ENCODE assay signal across 1 cellular context in the genomic region with DNA sequence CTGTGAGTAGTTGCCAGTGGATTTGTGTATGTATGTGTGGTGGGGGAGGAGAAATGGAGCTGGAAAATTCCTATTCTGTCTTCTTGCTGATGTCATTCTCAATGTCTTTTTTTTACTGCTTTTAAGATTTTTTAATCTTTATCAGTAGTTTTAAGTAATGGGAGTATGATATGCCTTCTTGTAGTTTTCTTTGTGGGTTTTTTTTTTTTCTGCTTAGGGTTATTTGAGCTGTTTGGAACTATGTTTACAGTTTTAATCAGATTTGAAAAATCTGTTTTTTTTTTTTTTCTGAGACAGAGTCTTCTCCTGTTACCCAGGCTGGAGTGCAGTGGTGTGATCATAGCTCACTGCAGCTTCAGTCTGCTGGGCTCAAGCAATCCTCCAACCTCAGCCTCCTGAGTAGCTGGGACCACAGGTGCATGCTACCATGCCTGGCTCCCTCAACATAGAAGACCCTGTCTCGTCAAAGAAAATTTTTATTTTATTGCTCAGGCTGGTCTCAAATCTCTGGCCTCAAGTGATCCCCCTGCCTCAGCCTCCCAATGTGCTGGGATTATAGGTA.
TF ChIP-seq lines count a peak whose summit lies in the region.

No MANE protein-coding gene starts in this region.

TF ChIP-seq in K562, 482 proteins besides CTCF, POLR2A, EP300 and RAD21 (continued from another document):
- TF ChIP-seq, protein P1, sequence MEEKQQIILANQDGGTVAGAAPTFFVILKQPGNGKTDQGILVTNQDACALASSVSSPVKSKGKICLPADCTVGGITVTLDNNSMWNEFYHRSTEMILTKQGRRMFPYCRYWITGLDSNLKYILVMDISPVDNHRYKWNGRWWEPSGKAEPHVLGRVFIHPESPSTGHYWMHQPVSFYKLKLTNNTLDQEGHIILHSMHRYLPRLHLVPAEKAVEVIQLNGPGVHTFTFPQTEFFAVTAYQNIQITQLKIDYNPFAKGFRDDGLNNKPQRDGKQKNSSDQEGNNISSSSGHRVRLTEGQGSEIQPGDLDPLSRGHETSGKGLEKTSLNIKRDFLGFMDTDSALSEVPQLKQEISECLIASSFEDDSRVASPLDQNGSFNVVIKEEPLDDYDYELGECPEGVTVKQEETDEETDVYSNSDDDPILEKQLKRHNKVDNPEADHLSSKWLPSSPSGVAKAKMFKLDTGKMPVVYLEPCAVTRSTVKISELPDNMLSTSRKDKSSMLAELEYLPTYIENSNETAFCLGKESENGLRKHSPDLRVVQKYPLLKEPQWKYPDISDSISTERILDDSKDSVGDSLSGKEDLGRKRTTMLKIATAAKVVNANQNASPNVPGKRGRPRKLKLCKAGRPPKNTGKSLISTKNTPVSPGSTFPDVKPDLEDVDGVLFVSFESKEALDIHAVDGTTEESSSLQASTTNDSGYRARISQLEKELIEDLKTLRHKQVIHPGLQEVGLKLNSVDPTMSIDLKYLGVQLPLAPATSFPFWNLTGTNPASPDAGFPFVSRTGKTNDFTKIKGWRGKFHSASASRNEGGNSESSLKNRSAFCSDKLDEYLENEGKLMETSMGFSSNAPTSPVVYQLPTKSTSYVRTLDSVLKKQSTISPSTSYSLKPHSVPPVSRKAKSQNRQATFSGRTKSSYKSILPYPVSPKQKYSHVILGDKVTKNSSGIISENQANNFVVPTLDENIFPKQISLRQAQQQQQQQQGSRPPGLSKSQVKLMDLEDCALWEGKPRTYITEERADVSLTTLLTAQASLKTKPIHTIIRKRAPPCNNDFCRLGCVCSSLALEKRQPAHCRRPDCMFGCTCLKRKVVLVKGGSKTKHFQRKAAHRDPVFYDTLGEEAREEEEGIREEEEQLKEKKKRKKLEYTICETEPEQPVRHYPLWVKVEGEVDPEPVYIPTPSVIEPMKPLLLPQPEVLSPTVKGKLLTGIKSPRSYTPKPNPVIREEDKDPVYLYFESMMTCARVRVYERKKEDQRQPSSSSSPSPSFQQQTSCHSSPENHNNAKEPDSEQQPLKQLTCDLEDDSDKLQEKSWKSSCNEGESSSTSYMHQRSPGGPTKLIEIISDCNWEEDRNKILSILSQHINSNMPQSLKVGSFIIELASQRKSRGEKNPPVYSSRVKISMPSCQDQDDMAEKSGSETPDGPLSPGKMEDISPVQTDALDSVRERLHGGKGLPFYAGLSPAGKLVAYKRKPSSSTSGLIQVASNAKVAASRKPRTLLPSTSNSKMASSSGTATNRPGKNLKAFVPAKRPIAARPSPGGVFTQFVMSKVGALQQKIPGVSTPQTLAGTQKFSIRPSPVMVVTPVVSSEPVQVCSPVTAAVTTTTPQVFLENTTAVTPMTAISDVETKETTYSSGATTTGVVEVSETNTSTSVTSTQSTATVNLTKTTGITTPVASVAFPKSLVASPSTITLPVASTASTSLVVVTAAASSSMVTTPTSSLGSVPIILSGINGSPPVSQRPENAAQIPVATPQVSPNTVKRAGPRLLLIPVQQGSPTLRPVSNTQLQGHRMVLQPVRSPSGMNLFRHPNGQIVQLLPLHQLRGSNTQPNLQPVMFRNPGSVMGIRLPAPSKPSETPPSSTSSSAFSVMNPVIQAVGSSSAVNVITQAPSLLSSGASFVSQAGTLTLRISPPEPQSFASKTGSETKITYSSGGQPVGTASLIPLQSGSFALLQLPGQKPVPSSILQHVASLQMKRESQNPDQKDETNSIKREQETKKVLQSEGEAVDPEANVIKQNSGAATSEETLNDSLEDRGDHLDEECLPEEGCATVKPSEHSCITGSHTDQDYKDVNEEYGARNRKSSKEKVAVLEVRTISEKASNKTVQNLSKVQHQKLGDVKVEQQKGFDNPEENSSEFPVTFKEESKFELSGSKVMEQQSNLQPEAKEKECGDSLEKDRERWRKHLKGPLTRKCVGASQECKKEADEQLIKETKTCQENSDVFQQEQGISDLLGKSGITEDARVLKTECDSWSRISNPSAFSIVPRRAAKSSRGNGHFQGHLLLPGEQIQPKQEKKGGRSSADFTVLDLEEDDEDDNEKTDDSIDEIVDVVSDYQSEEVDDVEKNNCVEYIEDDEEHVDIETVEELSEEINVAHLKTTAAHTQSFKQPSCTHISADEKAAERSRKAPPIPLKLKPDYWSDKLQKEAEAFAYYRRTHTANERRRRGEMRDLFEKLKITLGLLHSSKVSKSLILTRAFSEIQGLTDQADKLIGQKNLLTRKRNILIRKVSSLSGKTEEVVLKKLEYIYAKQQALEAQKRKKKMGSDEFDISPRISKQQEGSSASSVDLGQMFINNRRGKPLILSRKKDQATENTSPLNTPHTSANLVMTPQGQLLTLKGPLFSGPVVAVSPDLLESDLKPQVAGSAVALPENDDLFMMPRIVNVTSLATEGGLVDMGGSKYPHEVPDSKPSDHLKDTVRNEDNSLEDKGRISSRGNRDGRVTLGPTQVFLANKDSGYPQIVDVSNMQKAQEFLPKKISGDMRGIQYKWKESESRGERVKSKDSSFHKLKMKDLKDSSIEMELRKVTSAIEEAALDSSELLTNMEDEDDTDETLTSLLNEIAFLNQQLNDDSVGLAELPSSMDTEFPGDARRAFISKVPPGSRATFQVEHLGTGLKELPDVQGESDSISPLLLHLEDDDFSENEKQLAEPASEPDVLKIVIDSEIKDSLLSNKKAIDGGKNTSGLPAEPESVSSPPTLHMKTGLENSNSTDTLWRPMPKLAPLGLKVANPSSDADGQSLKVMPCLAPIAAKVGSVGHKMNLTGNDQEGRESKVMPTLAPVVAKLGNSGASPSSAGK (IDR thresholded peaks at IDR 0.05) = 0 out of 2 replicates have a peak, but pooled peaks have one; percentile 36
- no peak for TF ChIP-seq HOMEZ (CRISPR knock-in tag; IDR thresholded peaks at IDR 0.05)
- TF ChIP-seq RBBP5 (IDR thresholded peaks at IDR 0.05; ENCODE audit: borderline replicate concordance, insufficient read depth, low read length, poor library complexity, severe bottlenecking) = peak; percentile 18
- TF ChIP-seq ZNF347 (CRISPR knock-in tag; IDR thresholded peaks at IDR 0.05; ENCODE audit: low read depth) = no peak
- no peak for TF ChIP-seq KLF1 (tag; IDR thresholded peaks at IDR 0.05)
- no peak for TF ChIP-seq ZNF124 (CRISPR knock-in tag; IDR thresholded peaks at IDR 0.05)
- no peak for TF ChIP-seq CUX1 (CRISPR knock-in tag; IDR thresholded peaks at IDR 0.05)
